In genomic region chr6:50966986-50967385, GRCh38 we compare ENCODE assay signal across 28 cellular contexts.
A peak's percentile ranks its signal among the peaks of the same experiment; 100 is the strongest.
DNase-seq lines count a peak whose midpoint lies in the region; ATAC-seq, FAIRE-seq and TF ChIP-seq lines count a peak whose summit lies in the region.
"Had no signal": no experiment of that assay in that cellular context is flagged by ENCODE, and none has a peak within 500 bp of the region (broad histone marks: within the 10 kb centered on the region; RNA-seq: fewer than 3 reads in every experiment).

No MANE protein-coding gene starts in this region.

- TF ChIP-seq POLR2A in GM18505 (IDR thresholded peaks at IDR 0.05; ENCODE audit: borderline replicate concordance, extremely low read depth, insufficient read depth, insufficient read length), result no peak

- no peak for DNase-seq in EL
- no peak for DNase-seq in frontal cortex (ENCODE audit: low spot score in 2 of 2)
- DNase-seq in NCI-H82 treated with DMSO at 0.1 percent for 48 hours (lab: John Stamatoyannopoulos, UW; ENCODE audit: unreplicated experiment), result no peak
- DNase-seq: activated CD4-positive, alpha-beta T cell treated with anti-CD3 and anti-CD28 coated beads, Interleukin-2, amount 10 ng/mL, durations not matched to agents 24 days and 14 days; activated gamma-delta T cell; activated T-cell treated with anti-CD3 and anti-CD28 coated beads, Interleukin-2, amount 50 U/mL, for 1 hour; AML-193; CD4-positive, alpha-beta memory T cell; central memory CD4-positive, alpha-beta T cell; dermis blood vessel endothelial cell; DMS 273 treated with DMSO at 0.1 percent for 48 hours; gastrocnemius medialis; mucosa of descending colon; NCI-H1048; NCI-H1694 treated with DMSO at 0.1 percent for 48 hours; NCI-H510A; SHP77; SW 1271; T-helper 9 cell; WERI-Rb-1 had no signal

- FAIRE-seq in frontal cortex (lab: Jason Lieb, UNC), result no peak
- FAIRE-seq: A549, astrocyte had no signal

- ATAC-seq in GM18505 (IDR thresholded peaks at IDR 0.05; ENCODE audit: unreplicated experiment) (peak; percentile 64), GM19463 (IDR thresholded peaks at IDR 0.05; ENCODE audit: unreplicated experiment) (peak; percentile 64), HG02973 (IDR thresholded peaks at IDR 0.05; ENCODE audit: unreplicated experiment) (peak; percentile 69), HG03565 (IDR thresholded peaks at IDR 0.05; ENCODE audit: unreplicated experiment) (peak; percentile 35), GM18873 (IDR thresholded peaks at IDR 0.05; ENCODE audit: low FRiP score, unreplicated experiment) (no peak)
- ATAC-seq: A549, gastrocnemius medialis, mucosa of descending colon, Panc1 had no signal
